8 cellular contexts compared by ENCODE assay signal in the genomic region with DNA sequence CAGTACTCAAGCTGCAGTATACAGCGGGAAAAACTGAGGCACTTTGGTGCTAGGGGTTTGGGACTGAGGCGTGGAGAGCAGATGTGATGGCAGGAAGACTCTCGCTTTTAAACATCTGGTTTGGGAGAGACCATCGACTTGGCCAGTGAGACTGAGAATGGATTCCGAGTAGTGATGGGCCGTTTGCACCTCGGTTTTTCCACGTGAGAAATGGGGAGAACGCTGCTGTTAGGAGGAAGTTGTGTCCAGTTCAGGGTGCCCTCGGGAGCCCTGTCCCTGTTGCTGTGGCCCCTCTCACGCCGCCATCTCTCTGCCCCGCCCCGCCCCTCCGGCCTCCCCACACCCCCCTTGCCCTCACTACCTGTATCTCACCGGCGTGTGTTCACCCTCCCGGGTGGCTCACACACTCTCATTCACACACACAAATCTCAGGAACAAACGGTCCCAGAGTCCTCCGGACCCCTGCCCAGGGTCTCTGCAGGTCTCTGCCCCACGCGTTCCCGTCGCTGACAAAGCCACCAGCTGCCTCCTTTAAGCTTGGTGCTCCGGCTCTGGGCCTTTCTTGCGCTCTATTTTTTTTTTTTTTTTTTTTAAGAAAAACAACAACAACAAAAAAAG. TPM values are rescaled to one million over a fixed set of nuclear protein-coding genes. Genes with fewer than 3 reads are reported as not detected.
DNase-seq lines count a peak whose midpoint lies in the region; ATAC-seq and TF ChIP-seq lines count a peak whose summit lies in the region.

No MANE protein-coding gene starts in this region.

- H3K27ac ChIP-seq in body of pancreas: peak overlapping the region; percentile 84 to 95 (median 92)
- no peak overlapping the region for H3K27ac ChIP-seq in mesodermal cell (ENCODE audit: low read depth, low read length, severe bottlenecking)

- in situ Hi-C loops in GM13976 (cut with MboI; ENCODE audit: low sequenced_read_pairs, unreplicated experiment): no loop called here

- no peak for TF ChIP-seq POLR2A in body of pancreas (IDR thresholded peaks at IDR 0.05)

- no peaks in the 10 kb centered on the region for H3K9me3 Mint-ChIP-seq in stimulated activated naive CD8-positive, alpha-beta T cell treated with anti-CD3 and anti-CD28 coated beads, Interleukin-15, Interleukin-2, amounts not matched to agents 100 ng/mL and 50 ng/mL, for 24 hours

- peaks cover 39% of the 10 kb centered on the region for H3K4me1 ChIP-seq in body of pancreas
- peaks cover 15% of the 10 kb centered on the region for H3K4me1 ChIP-seq in mesodermal cell (ENCODE audit: control insufficient read depth, insufficient read depth, low read length, poor library complexity, severe bottlenecking)

- H3K4me3 ChIP-seq in body of pancreas: no peak overlapping the region
- peak overlapping the region; percentile 84 for H3K4me3 ChIP-seq in mesodermal cell (ENCODE audit: extremely low read depth, insufficient read depth, low read length, poor library complexity, severe bottlenecking)

- H3K27me3 Mint-ChIP-seq in stimulated activated naive CD8-positive, alpha-beta T cell treated with anti-CD3 and anti-CD28 coated beads, Interleukin-15, Interleukin-2, amounts not matched to agents 100 ng/mL and 50 ng/mL, for 24 hours: no peaks in the 10 kb centered on the region

- peak overlapping the region; percentile 82 for H3K4me3 Mint-ChIP-seq in stimulated activated naive CD8-positive, alpha-beta T cell treated with anti-CD3 and anti-CD28 coated beads, Interleukin-15, Interleukin-2, amounts not matched to agents 100 ng/mL and 50 ng/mL, for 24 hours

- H3K36me3 Mint-ChIP-seq in stimulated activated naive CD8-positive, alpha-beta T cell treated with anti-CD3 and anti-CD28 coated beads, Interleukin-15, Interleukin-2, amounts not matched to agents 100 ng/mL and 50 ng/mL, for 24 hours (ENCODE audit: low read depth): no peaks in the 10 kb centered on the region

- intact Hi-C loops in body of pancreas (cut with DNase I): no loop called here

- no peaks in the 10 kb centered on the region for H3K27me3 ChIP-seq in body of pancreas

- no peaks in the 10 kb centered on the region for H3K36me3 ChIP-seq in body of pancreas (replicated peaks in 1 of 2; ENCODE audit: insufficient read depth in 1 of 2, low read depth in 2 of 2)
- peaks cover 24% of the 10 kb centered on the region for H3K36me3 ChIP-seq in mesodermal cell (ENCODE audit: control insufficient read depth, insufficient read depth, low read length)

- no peaks in the 10 kb centered on the region for H3K9me3 ChIP-seq in body of pancreas
- no peaks in the 10 kb centered on the region for H3K9me3 ChIP-seq in mesodermal cell (ENCODE audit: control insufficient read depth, low read length)

- DNase-seq in stimulated activated naive CD8-positive, alpha-beta T cell treated with anti-CD3 and anti-CD28 coated beads, Interleukin-15, Interleukin-2, amounts not matched to agents 100 U/mL and 50 U/mL, for 24 hours: no peak
- DNase-seq in body of pancreas (no peak), cerebellum (ENCODE audit: low spot score) (no peak), GM13976 (ENCODE audit: low spot score) (no peak)

- ATAC-seq in stimulated activated naive CD8-positive, alpha-beta T cell treated with anti-CD3 and anti-CD28 coated beads, Interleukin-15, Interleukin-2, amounts not matched to agents 100 U/mL and 50 U/mL, for 24 hours: no peak
- ATAC-seq in body of pancreas (no peak), GM18517 (IDR thresholded peaks at IDR 0.05; ENCODE audit: unreplicated experiment) (no peak)
- ATAC-seq in activated CD4-positive, CD25-positive, alpha-beta regulatory T cell treated with anti-CD3 and anti-CD28 coated beads, Interleukin-2, amount 50 U/mL, for 24 hours: no peak

- TF ChIP-seq CTCF in body of pancreas (IDR thresholded peaks at IDR 0.05) (no peak), GM13976 (IDR thresholded peaks at IDR 0.05; ENCODE audit: borderline replicate concordance, control extremely low read depth, extremely low read depth, insufficient read depth, missing control alignments) (no peak)

- peak overlapping the region; percentile 67 for H3K27ac Mint-ChIP-seq in stimulated activated naive CD8-positive, alpha-beta T cell treated with anti-CD3 and anti-CD28 coated beads, Interleukin-15, Interleukin-2, amounts not matched to agents 100 ng/mL and 50 ng/mL, for 24 hours

- 43 to 61% methylated on average over 24 to 25 of the region's 26 CpGs for WGBS in body of pancreas, 2 donors
- WGBS in mesodermal cell (ENCODE audit: insufficient coverage in 2 of 2), 2 experiments: 52 to 59% methylated on average over 9 to 18 of the region's 26 CpGs

- peaks cover 29% of the 10 kb centered on the region for H3K4me1 Mint-ChIP-seq in stimulated activated naive CD8-positive, alpha-beta T cell treated with anti-CD3 and anti-CD28 coated beads, Interleukin-15, Interleukin-2, amounts not matched to agents 100 ng/mL and 50 ng/mL, for 24 hours (ENCODE audit: low read depth)

RNA-seq across cellular contexts. Expression of a gene that starts 2.7 kb away (rescaled TPM):
- 10 to 100 TPM in 1 of 2 donors, 1 to 10 TPM in 1; 6.2 to 17.1 TPM for total RNA-seq in body of pancreas
- polyA plus RNA-seq in mesodermal cell (2013, experiment 1 of 2): 42.8 TPM
- 40.6 TPM for polyA plus RNA-seq in mesodermal cell (2013, experiment 2 of 2)
- 8.5 TPM for total RNA-seq in cerebellum

RNA-seq across cellular contexts. Expression of a gene that starts 18.9 kb away (rescaled TPM):
- total RNA-seq in body of pancreas (10 to 100 TPM; 13.8 to 15.6 TPM), cerebellum (21.0 TPM)
- polyA plus RNA-seq in mesodermal cell (2013, experiment 1 of 2): 53.5 TPM
- 44.3 TPM for polyA plus RNA-seq in mesodermal cell (2013, experiment 2 of 2)

RNA-seq across cellular contexts. Expression of a gene that starts 30.7 kb away (rescaled TPM):
- 10 to 100 TPM; 12.2 to 16.5 TPM for total RNA-seq in body of pancreas
- 38.0 TPM for polyA plus RNA-seq in mesodermal cell (2013, experiment 1 of 2)
- 36.6 TPM for polyA plus RNA-seq in mesodermal cell (2013, experiment 2 of 2)
- 13.5 TPM for total RNA-seq in cerebellum

RNA-seq across cellular contexts. Expression of a gene that starts 37.5 kb away (rescaled TPM):
- total RNA-seq in body of pancreas (1 to 10 TPM in 1 of 2 donors, under 1 TPM in 1; 0.33 to 1.8 TPM), cerebellum (6.3 TPM)
- polyA plus RNA-seq in mesodermal cell (2013, experiment 1 of 2): 38.1 TPM
- polyA plus RNA-seq in mesodermal cell (2013, experiment 2 of 2): 33.5 TPM

RNA-seq across cellular contexts. Expression of a gene that starts 52.5 kb away (rescaled TPM):
- total RNA-seq in body of pancreas: 10 to 100 TPM; 13.2 to 19.8 TPM
- 20.7 TPM for polyA plus RNA-seq in mesodermal cell (2013, experiment 1 of 2)
- 13.8 TPM for polyA plus RNA-seq in mesodermal cell (2013, experiment 2 of 2)
- total RNA-seq in cerebellum: 7.1 TPM
